18 cellular contexts compared by ENCODE assay signal in genomic region chr2:159996792-159997546, GRCh38.
A peak's percentile ranks its signal among the peaks of the same experiment; 100 is the strongest.
DNase-seq lines count a peak whose midpoint lies in the region; ATAC-seq and TF ChIP-seq lines count a peak whose summit lies in the region.
"Had no signal": no experiment of that assay in that cellular context is flagged by ENCODE, and none has a peak within 500 bp of the region (broad histone marks: within the 10 kb centered on the region; RNA-seq: fewer than 3 reads in every experiment).

No MANE protein-coding gene starts in this region.

- peak overlapping the region; percentile 58 for H3K27ac ChIP-seq in brain microvascular endothelial cell
- H3K27ac ChIP-seq: lower lobe of right lung had no signal

- no peaks in the 10 kb centered on the region for H3K36me3 ChIP-seq in brain microvascular endothelial cell (replicated peaks)
- H3K36me3 ChIP-seq: lower lobe of right lung had no signal

- in situ Hi-C loops in brain microvascular endothelial cell (cut with HindIII; ENCODE audit: low pct_ligation_motif_present, low sequenced_read_pairs) = no loop called here

- DNase-seq in EH (ENCODE audit: low read depth) (peak; percentile 64), brain microvascular endothelial cell (peak; percentile 28), glomerular visceral epithelial cell (ENCODE audit: extremely low spot score) (peak; percentile 12), omental fat pad (ENCODE audit: low spot score) (no peak), left colon (no peak), OCI-M1 (lab: John Stamatoyannopoulos, UW) (no peak), NOMO-1 treated with DMSO at 0.1 percent for 48 hours (lab: John Stamatoyannopoulos, UW; ENCODE audit: unreplicated experiment) (no peak), medulla oblongata (ENCODE audit: extremely low spot score) (no peak)
- DNase-seq: activated CD8-positive, alpha-beta T cell treated with anti-CD3 and anti-CD28 coated beads for 36 hours; cerebellar nuclear complex; DMS79; lower lobe of right lung; NCI-H1694 treated with DMSO at 0.1 percent for 48 hours; NCI-H526 treated with DMSO at 0.1 percent for 48 hours; posterior cingulate gyrus; stimulated activated CD4-positive, alpha-beta T cell treated with anti-CD3 and anti-CD28 coated beads, Interleukin-2, amount 100 ng/mL, for 24 hours; T1000 had no signal

- ATAC-seq in omental fat pad (ENCODE audit: low FRiP score) = peak; percentile 48
- no peak for ATAC-seq in left colon
- ATAC-seq: activated CD8-positive, alpha-beta T cell treated with anti-CD3 and anti-CD28 coated beads for 36 hours; K562; lower lobe of right lung had no signal

- no peaks in the 10 kb centered on the region for H3K27me3 ChIP-seq in brain microvascular endothelial cell (replicated peaks)

- intact Hi-C loops in left colon (cut with DNase I, micrococcal nuclease) = no loop called here

- TF ChIP-seq CTCF in brain microvascular endothelial cell (IDR thresholded peaks at IDR 0.05; ENCODE audit: low read depth, low read length, missing control alignments) (peak; percentile 23), omental fat pad (IDR thresholded peaks at IDR 0.05) (no peak)

- no peak overlapping the region for H3K4me3 ChIP-seq in brain microvascular endothelial cell (ENCODE audit: low read depth, low read length)
- H3K4me3 ChIP-seq: K562, lower lobe of right lung had no signal

Comparison
In these comparisons a context has a peak if more than half of its experiments do, and no peak if none do; other contexts are left out.
1. DNase-seq: peak in EH (single experiment), brain microvascular endothelial cell (single experiment) and glomerular visceral epithelial cell (single experiment); none in omental fat pad (single experiment), left colon (0 of 2), OCI-M1 (single experiment), NOMO-1 treated with DMSO at 0.1 percent for 48 hours (single experiment) and medulla oblongata (single experiment).